21 cellular contexts compared by ENCODE assay signal in the genomic region with DNA sequence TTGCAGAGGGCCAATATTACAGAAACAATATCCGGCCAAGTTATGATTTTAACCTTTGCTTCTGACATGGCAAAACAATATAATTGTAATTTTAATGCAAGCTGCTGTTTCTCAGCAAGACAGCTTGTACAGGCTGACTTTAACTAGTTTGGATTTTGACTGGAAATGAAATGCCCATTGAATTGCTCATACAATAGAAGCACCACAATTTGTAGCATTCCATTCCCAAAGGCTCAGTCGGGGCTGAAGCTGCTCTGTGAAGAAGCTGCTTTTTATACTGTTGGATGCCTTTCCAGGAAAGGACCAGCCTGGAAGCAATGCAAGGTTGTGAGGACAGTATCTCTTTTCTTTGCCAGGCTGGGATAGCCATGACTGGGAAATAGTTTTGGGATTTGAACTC.
A peak's percentile ranks its signal among the peaks of the same experiment; 100 is the strongest.
DNase-seq lines count a peak whose midpoint lies in the region; FAIRE-seq and TF ChIP-seq lines count a peak whose summit lies in the region.
"Had no signal": no experiment of that assay in that cellular context is flagged by ENCODE, and none has a peak within 500 bp of the region (broad histone marks: within the 10 kb centered on the region; RNA-seq: fewer than 3 reads in every experiment).

No MANE protein-coding gene starts in this region.

- H3K9me2 ChIP-seq in GM23248 (ENCODE audit: insufficient read depth), result no peaks in the 10 kb centered on the region

- no peaks in the 10 kb centered on the region for H3K27me3 ChIP-seq in GM23248 (replicated peaks; ENCODE audit: insufficient read depth)
- H3K27me3 ChIP-seq: heart right ventricle, left lung, SJCRH30, stomach, transverse colon had no signal

- H3K27ac ChIP-seq in GM23248, result peak overlapping the region; percentile 44
- H3K27ac ChIP-seq: heart right ventricle, left lung, SJCRH30, stomach, transverse colon had no signal

- H3K4me2 ChIP-seq in GM23248 (ENCODE audit: unreplicated experiment), result peak overlapping the region; percentile 67

- 7% methylated on average over 2 of the region's 2 CpGs for WGBS in GM23248 (ENCODE audit: low coverage in 1 of 2, low lambda C conversion rate in 2 of 2, missing lambda C conversion rate in 2 of 2), 2 experiments

- H3F3A ChIP-seq in GM23248 (ENCODE audit: insufficient read depth), result peaks cover 30% of the 10 kb centered on the region

- in situ Hi-C loops in GM23248 (cut with MboI), result no loop called here
- in situ Hi-C loops in astrocyte of the cerebellum (cut with HindIII; ENCODE audit: low sequenced_read_pairs), result loop anchor here (5.0 kb wide), 1 partner anchor 49 kb away; no protein-coding TSS in a partner anchor

- H2AFZ ChIP-seq in GM23248, result no peak overlapping the region

- no peak overlapping the region for H3K4me3 ChIP-seq in GM23248
- no peak overlapping the region for H3K4me3 ChIP-seq in astrocyte of the cerebellum (ENCODE audit: low read depth, low read length)
- H3K4me3 ChIP-seq in fibroblast of villous mesenchyme (ENCODE audit: low read depth, low read length), result no peak overlapping the region
- H3K4me3 ChIP-seq: heart right ventricle, left lung, SJCRH30, stomach, transverse colon had no signal

- H3K4me1 ChIP-seq in GM23248 (ENCODE audit: insufficient read depth), result peaks cover 51% of the 10 kb centered on the region
- H3K4me1 ChIP-seq: heart right ventricle, left lung, SJCRH30, stomach, transverse colon had no signal

- DNase-seq in GM23248 (peak; percentile 88), astrocyte of the cerebellum (ENCODE audit: low read depth) (peak; percentile 35), fibroblast of villous mesenchyme (ENCODE audit: low read depth) (peak; percentile 42), urothelium cell line (ENCODE audit: low spot score) (peak; percentile 21), SKM-1 (lab: John Stamatoyannopoulos, UW; ENCODE audit: unreplicated experiment) (no peak), mucosa of gallbladder (ENCODE audit: low spot score) (no peak), occipital lobe (lab: John Stamatoyannopoulos, UW) (no peak)
- DNase-seq: activated B cell treated with CpG ODN at 0.5 μM for 24 hours; activated CD4-positive, alpha-beta memory T cell treated with anti-CD3 and anti-CD28 coated beads for 36 hours; activated effector memory CD4-positive, alpha-beta T cell treated with anti-CD3 and anti-CD28 coated beads, Interleukin-2, amount 50 U/mL, for 16 hours; Calu3; central memory CD4-positive, alpha-beta T cell; erythroblast; heart right ventricle; left lung; NCI-H1694 treated with DMSO at 0.1 percent for 48 hours; NCI-H226; SJCRH30; stomach; transverse colon had no signal

- H3K9ac ChIP-seq in GM23248, result peak overlapping the region; percentile 15; the same call in 1 of the 2 replicates

- TF ChIP-seq CTCF in astrocyte of the cerebellum (IDR thresholded peaks at IDR 0.05; ENCODE audit: low read depth, low read length, missing control alignments) (no peak), fibroblast of villous mesenchyme (IDR thresholded peaks at IDR 0.05; ENCODE audit: insufficient read depth, low read depth, low read length) (no peak)

- no peaks in the 10 kb centered on the region for H3K9me3 ChIP-seq in GM23248 (ENCODE audit: low read depth)
- H3K9me3 ChIP-seq: heart right ventricle, left lung, SJCRH30, stomach, transverse colon had no signal

- no peak for FAIRE-seq in urothelium cell line (lab: Jason Lieb, UNC)
- FAIRE-seq: H1 had no signal

- no peaks in the 10 kb centered on the region for H3K79me2 ChIP-seq in GM23248 (ENCODE audit: insufficient read depth)

- H4K20me1 ChIP-seq in GM23248 (ENCODE audit: insufficient read depth), result no peaks in the 10 kb centered on the region

- no peaks in the 10 kb centered on the region for H3K36me3 ChIP-seq in GM23248 (ENCODE audit: low read depth)
- H3K36me3 ChIP-seq: heart right ventricle, left lung, SJCRH30, stomach, transverse colon had no signal

Comparison
In these comparisons a context has a peak if more than half of its experiments do, and no peak if none do; other contexts are left out.
1. DNase-seq: peak in GM23248 (single experiment), astrocyte of the cerebellum (single experiment), fibroblast of villous mesenchyme (single experiment) and urothelium cell line (single experiment); none in SKM-1 (single experiment), mucosa of gallbladder (single experiment) and occipital lobe (single experiment).